In genomic region chr13:100870898-100871297, GRCh38 we compare ENCODE assay signal across 16 cellular contexts.
A peak's percentile ranks its signal among the peaks of the same experiment; 100 is the strongest.
DNase-seq lines count a peak whose midpoint lies in the region; ATAC-seq and TF ChIP-seq lines count a peak whose summit lies in the region.
"Had no signal": no experiment of that assay in that cellular context is flagged by ENCODE, and none has a peak within 500 bp of the region (broad histone marks: within the 10 kb centered on the region; RNA-seq: fewer than 3 reads in every experiment).

No MANE protein-coding gene starts in this region.

- no peak overlapping the region for H2AFZ ChIP-seq in mesenchymal stem cell (ENCODE audit: low read depth, low read length)
- H2AFZ ChIP-seq: GM23248 had no signal

- H3K9me3 Mint-ChIP-seq in activated CD4-positive, alpha-beta memory T cell treated with anti-CD3 and anti-CD28 coated beads for 36 hours: peaks cover 20% of the 10 kb centered on the region

- no peak overlapping the region for H3K4me2 ChIP-seq in mesenchymal stem cell (ENCODE audit: low read length, poor library complexity, severe bottlenecking)

- peaks cover 2% of the 10 kb centered on the region for H3K36me3 Mint-ChIP-seq in activated CD4-positive, alpha-beta memory T cell treated with anti-CD3 and anti-CD28 coated beads for 36 hours

- 53% methylated on average over 3 of the region's 3 CpGs for WGBS in mesenchymal stem cell

- no peak overlapping the region for H3K4me3 Mint-ChIP-seq in activated CD4-positive, alpha-beta memory T cell treated with anti-CD3 and anti-CD28 coated beads for 36 hours
- H3K4me3 Mint-ChIP-seq: CD4-positive, alpha-beta T cell had no signal

- H3K18ac ChIP-seq in mesenchymal stem cell (ENCODE audit: low read depth in 1 of 2, low read length in 2 of 2): no peak overlapping the region

- H3K4me1 ChIP-seq in mesenchymal stem cell (ENCODE audit: control insufficient read depth, insufficient read depth, low read depth, low read length): no peaks in the 10 kb centered on the region
- H3K4me1 ChIP-seq: HAP-1 had no signal

- H4K8ac ChIP-seq in mesenchymal stem cell (ENCODE audit: low read length): no peak overlapping the region

- peaks cover 23% of the 10 kb centered on the region for H3K27me3 Mint-ChIP-seq in activated CD4-positive, alpha-beta memory T cell treated with anti-CD3 and anti-CD28 coated beads for 36 hours

- no peak for ATAC-seq in SK-N-SH treated with all-trans-retinoic acid at 6 μM for 48 hours

- CTCF ChIA-PET in activated CD4-positive, alpha-beta memory T cell treated with anti-CD3 and anti-CD28 coated beads for 36 hours (lab: Charles Lee): no interaction called here

- no peak overlapping the region for H3K14ac ChIP-seq in mesenchymal stem cell (ENCODE audit: low read length in 2 of 2)

- peaks cover 31% of the 10 kb centered on the region for H3K9me3 ChIP-seq in mesenchymal stem cell (ENCODE audit: control insufficient read depth, low read length)
- H3K9me3 ChIP-seq: Caco-2 had no signal

- no peaks in the 10 kb centered on the region for H3K27me3 ChIP-seq in mesenchymal stem cell (ENCODE audit: control insufficient read depth in 1 of 2, insufficient read depth in 1 of 2, low read length in 2 of 2)

- no peaks in the 10 kb centered on the region for H3K36me3 ChIP-seq in mesenchymal stem cell (ENCODE audit: control insufficient read depth in 1 of 2, insufficient read depth in 2 of 2, low read depth in 1 of 2, low read length in 2 of 2)
- H3K36me3 ChIP-seq: HAP-1 had no signal

- H2BK12ac ChIP-seq in mesenchymal stem cell (ENCODE audit: low read length in 2 of 2): no peak overlapping the region

- POLR2A ChIA-PET in activated CD4-positive, alpha-beta memory T cell treated with anti-CD3 and anti-CD28 coated beads for 36 hours (lab: Charles Lee): no interaction called here

- H2AK5ac ChIP-seq in mesenchymal stem cell (ENCODE audit: low read length, severe bottlenecking): no peak overlapping the region

- no peak overlapping the region for H2BK5ac ChIP-seq in mesenchymal stem cell (ENCODE audit: low read depth, low read length, poor library complexity, severe bottlenecking)

- DNase-seq in NCI-H524 treated with DMSO at 0.1 percent for 48 hours (lab: John Stamatoyannopoulos, UW): peak; percentile 29
- peak; percentile 12 for DNase-seq in mesenchymal stem cell
- no peak for DNase-seq in NCI-H1417 treated with DMSO at 0.1 percent for 48 hours (lab: John Stamatoyannopoulos, UW)
- no peak for DNase-seq in amniotic stem cell (lab: John Stamatoyannopoulos, UW)
- DNase-seq in activated CD4-positive, alpha-beta memory T cell treated with anti-CD3 and anti-CD28 coated beads for 36 hours: no peak
- DNase-seq in ecto neural progenitor cell (ENCODE audit: low spot score): no peak
- DNase-seq: AML-193; Caco-2; CD4-positive, alpha-beta T cell; DMS153; DMS79; GDM1; GM23248 had no signal

- H3K79me1 ChIP-seq in mesenchymal stem cell (replicated peaks; ENCODE audit: low read length, poor library complexity, severe bottlenecking): no peaks in the 10 kb centered on the region

- no peak overlapping the region for H3K27ac ChIP-seq in mesenchymal stem cell (ENCODE audit: low read length, poor library complexity, severe bottlenecking)
- H3K27ac ChIP-seq: C4-2B, GM23248 had no signal

- no peak overlapping the region for H3K4me3 ChIP-seq in mesenchymal stem cell (ENCODE audit: insufficient read depth in 1 of 2, low read depth in 1 of 2, low read length in 2 of 2)
- H3K4me3 ChIP-seq: GM23248, HAP-1 had no signal

- intact Hi-C loops in activated CD4-positive, alpha-beta memory T cell treated with anti-CD3 and anti-CD28 coated beads for 36 hours (cut with micrococcal nuclease): no loop called here

- no peak overlapping the region for H3K4ac ChIP-seq in mesenchymal stem cell (ENCODE audit: low read depth in 1 of 2, low read length in 2 of 2)

- H3K9ac ChIP-seq in mesenchymal stem cell (ENCODE audit: low read length): no peak overlapping the region
- H3K9ac ChIP-seq: GM23248 had no signal

- no peak overlapping the region for H3K27ac Mint-ChIP-seq in activated CD4-positive, alpha-beta memory T cell treated with anti-CD3 and anti-CD28 coated beads for 36 hours
- H3K27ac Mint-ChIP-seq: CD4-positive, alpha-beta T cell had no signal

- peaks cover 8% of the 10 kb centered on the region for H3K4me1 Mint-ChIP-seq in activated CD4-positive, alpha-beta memory T cell treated with anti-CD3 and anti-CD28 coated beads for 36 hours (ENCODE audit: low read depth)

- H2BK15ac ChIP-seq in mesenchymal stem cell (ENCODE audit: low read depth, poor library complexity, severe bottlenecking): no peak overlapping the region

- H4K91ac ChIP-seq in mesenchymal stem cell (ENCODE audit: low read length): no peak overlapping the region

- H3K23ac ChIP-seq in mesenchymal stem cell (ENCODE audit: low read length in 2 of 2): no peak overlapping the region

- H2BK120ac ChIP-seq in mesenchymal stem cell (ENCODE audit: low read depth, low read length): no peak overlapping the region

TF ChIP-seq in SK-N-SH treated with all-trans-retinoic acid at 6 μM for 48 hours, 23 proteins besides CTCF, POLR2A, EP300 and RAD21:
- TF ChIP-seq TCF4 (CRISPR knock-in tag; IDR thresholded peaks at IDR 0.05; ENCODE audit: borderline replicate concordance) (peak; percentile 54; the same call in 1 of the 2 replicates), OSR1 (CRISPR knock-in tag; IDR thresholded peaks at IDR 0.05) (no peak), SNAI2 (CRISPR knock-in tag; IDR thresholded peaks at IDR 0.05) (no peak)

Comparison
In these comparisons a context has a peak if more than half of its experiments do, and no peak if none do; other contexts are left out.
1. DNase-seq: peak in NCI-H524 treated with DMSO at 0.1 percent for 48 hours (single experiment) and mesenchymal stem cell (single experiment); none in NCI-H1417 treated with DMSO at 0.1 percent for 48 hours (single experiment), amniotic stem cell (single experiment), activated CD4-positive, alpha-beta memory T cell treated with anti-CD3 and anti-CD28 coated beads for 36 hours (single experiment) and ecto neural progenitor cell (single experiment).